1 cellular context compared by ENCODE assay signal in the genomic region with DNA sequence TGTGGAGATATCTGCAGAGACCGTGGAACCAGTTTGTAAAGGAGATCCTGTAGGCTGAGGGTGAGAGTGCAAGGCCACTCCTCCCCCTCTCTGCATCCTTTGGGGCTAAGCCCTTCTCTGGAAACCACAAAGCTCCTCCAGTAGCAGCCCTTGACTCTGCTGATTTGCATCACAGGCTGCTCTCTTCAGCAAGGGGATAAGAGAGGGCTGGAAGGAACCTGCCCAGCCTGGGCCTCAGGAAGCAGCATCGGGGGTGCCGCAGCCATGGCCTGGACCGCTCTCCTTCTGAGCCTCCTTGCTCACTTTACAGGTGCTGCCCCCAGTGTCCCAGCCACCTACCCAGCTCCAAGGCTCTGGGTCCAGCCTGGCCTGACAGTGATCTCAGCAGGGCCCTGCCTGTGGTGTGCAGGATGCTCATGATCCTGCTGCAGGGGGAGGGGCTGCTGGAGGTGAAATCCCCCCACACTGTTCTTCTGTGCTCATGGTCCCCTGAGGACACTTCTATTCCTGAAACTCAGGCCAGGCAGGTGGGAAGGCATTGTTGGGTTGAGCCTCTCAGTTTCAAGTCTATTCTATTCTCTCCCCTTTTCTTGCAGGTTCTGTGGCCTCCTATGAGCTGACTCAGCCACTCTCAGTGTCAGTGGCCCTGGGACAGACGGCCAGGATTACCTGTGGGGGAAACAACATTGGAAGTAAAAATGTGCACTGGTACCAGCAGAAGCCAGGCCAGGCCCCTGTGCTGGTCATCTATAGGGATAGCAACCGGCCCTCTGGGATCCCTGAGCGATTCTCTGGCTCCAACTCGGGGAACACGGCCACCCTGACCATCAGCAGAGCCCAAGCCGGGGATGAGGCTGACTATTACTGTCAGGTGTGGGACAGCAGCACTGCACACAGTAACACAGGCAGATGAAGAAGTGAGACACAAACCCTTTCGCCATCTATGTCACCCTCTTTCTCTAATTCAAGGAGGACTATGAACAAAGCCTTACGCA.
TF ChIP-seq lines count a peak whose summit lies in the region.

No MANE protein-coding gene starts in this region.

TF ChIP-seq in GM23338, 12 proteins besides CTCF, POLR2A, EP300 and RAD21 (continued from another document):
- TF ChIP-seq, protein P1, sequence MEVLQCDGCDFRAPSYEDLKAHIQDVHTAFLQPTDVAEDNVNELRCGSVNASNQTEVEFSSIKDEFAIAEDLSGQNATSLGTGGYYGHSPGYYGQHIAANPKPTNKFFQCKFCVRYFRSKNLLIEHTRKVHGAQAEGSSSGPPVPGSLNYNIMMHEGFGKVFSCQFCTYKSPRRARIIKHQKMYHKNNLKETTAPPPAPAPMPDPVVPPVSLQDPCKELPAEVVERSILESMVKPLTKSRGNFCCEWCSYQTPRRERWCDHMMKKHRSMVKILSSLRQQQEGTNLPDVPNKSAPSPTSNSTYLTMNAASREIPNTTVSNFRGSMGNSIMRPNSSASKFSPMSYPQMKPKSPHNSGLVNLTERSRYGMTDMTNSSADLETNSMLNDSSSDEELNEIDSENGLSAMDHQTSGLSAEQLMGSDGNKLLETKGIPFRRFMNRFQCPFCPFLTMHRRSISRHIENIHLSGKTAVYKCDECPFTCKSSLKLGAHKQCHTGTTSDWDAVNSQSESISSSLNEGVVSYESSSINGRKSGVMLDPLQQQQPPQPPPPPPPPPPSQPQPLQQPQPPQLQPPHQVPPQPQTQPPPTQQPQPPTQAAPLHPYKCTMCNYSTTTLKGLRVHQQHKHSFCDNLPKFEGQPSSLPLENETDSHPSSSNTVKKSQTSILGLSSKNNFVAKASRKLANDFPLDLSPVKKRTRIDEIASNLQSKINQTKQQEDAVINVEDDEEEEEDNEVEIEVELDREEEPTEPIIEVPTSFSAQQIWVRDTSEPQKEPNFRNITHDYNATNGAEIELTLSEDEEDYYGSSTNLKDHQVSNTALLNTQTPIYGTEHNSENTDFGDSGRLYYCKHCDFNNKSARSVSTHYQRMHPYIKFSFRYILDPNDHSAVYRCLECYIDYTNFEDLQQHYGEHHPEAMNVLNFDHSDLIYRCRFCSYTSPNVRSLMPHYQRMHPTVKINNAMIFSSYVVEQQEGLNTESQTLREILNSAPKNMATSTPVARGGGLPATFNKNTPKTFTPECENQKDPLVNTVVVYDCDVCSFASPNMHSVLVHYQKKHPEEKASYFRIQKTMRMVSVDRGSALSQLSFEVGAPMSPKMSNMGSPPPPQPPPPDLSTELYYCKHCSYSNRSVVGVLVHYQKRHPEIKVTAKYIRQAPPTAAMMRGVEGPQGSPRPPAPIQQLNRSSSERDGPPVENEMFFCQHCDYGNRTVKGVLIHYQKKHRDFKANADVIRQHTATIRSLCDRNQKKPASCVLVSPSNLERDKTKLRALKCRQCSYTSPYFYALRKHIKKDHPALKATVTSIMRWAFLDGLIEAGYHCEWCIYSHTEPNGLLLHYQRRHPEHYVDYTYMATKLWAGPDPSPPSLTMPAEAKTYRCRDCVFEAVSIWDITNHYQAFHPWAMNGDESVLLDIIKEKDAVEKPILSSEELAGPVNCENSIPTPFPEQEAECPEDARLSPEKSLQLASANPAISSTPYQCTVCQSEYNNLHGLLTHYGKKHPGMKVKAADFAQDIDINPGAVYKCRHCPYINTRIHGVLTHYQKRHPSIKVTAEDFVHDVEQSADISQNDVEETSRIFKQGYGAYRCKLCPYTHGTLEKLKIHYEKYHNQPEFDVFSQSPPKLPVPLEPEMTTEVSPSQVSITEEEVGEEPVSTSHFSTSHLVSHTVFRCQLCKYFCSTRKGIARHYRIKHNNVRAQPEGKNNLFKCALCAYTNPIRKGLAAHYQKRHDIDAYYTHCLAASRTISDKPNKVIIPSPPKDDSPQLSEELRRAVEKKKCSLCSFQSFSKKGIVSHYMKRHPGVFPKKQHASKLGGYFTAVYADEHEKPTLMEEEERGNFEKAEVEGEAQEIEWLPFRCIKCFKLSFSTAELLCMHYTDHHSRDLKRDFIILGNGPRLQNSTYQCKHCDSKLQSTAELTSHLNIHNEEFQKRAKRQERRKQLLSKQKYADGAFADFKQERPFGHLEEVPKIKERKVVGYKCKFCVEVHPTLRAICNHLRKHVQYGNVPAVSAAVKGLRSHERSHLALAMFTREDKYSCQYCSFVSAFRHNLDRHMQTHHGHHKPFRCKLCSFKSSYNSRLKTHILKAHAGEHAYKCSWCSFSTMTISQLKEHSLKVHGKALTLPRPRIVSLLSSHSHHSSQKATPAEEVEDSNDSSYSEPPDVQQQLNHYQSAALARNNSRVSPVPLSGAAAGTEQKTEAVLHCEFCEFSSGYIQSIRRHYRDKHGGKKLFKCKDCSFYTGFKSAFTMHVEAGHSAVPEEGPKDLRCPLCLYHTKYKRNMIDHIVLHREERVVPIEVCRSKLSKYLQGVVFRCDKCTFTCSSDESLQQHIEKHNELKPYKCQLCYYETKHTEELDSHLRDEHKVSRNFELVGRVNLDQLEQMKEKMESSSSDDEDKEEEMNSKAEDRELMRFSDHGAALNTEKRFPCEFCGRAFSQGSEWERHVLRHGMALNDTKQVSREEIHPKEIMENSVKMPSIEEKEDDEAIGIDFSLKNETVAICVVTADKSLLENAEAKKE (CRISPR knock-in tag; IDR thresholded peaks at IDR 0.05), result no peak
- TF ChIP-seq, protein P2, sequence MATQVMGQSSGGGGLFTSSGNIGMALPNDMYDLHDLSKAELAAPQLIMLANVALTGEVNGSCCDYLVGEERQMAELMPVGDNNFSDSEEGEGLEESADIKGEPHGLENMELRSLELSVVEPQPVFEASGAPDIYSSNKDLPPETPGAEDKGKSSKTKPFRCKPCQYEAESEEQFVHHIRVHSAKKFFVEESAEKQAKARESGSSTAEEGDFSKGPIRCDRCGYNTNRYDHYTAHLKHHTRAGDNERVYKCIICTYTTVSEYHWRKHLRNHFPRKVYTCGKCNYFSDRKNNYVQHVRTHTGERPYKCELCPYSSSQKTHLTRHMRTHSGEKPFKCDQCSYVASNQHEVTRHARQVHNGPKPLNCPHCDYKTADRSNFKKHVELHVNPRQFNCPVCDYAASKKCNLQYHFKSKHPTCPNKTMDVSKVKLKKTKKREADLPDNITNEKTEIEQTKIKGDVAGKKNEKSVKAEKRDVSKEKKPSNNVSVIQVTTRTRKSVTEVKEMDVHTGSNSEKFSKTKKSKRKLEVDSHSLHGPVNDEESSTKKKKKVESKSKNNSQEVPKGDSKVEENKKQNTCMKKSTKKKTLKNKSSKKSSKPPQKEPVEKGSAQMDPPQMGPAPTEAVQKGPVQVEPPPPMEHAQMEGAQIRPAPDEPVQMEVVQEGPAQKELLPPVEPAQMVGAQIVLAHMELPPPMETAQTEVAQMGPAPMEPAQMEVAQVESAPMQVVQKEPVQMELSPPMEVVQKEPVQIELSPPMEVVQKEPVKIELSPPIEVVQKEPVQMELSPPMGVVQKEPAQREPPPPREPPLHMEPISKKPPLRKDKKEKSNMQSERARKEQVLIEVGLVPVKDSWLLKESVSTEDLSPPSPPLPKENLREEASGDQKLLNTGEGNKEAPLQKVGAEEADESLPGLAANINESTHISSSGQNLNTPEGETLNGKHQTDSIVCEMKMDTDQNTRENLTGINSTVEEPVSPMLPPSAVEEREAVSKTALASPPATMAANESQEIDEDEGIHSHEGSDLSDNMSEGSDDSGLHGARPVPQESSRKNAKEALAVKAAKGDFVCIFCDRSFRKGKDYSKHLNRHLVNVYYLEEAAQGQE (IDR thresholded peaks at IDR 0.05; ENCODE audit: unreplicated experiment), result no peak
